Comparison of ENCODE assay signal across 10 cellular contexts in genomic region chr3:159865042-159865579, GRCh38. TPM values are rescaled to one million over a fixed set of nuclear protein-coding genes. Genes with fewer than 3 reads are reported as not detected.
DNase-seq lines count a peak whose midpoint lies in the region; ATAC-seq and TF ChIP-seq lines count a peak whose summit lies in the region.
"Had no signal": no experiment of that assay in that cellular context is flagged by ENCODE, and none has a peak within 500 bp of the region (broad histone marks: within the 10 kb centered on the region; RNA-seq: fewer than 3 reads in every experiment).

No MANE protein-coding gene starts in this region.

- POLR2A ChIA-PET in PC-3 (lab: Charles Lee; ENCODE audit: unreplicated experiment): no interaction called here

- H3K9me3 ChIP-seq in PC-3 (ENCODE audit: low read length) (peaks cover 5% of the 10 kb centered on the region; the same call in 1 of the 2 replicates), gastrocnemius medialis (no peaks in the 10 kb centered on the region), colonic mucosa (no peaks in the 10 kb centered on the region)

- no peak for TF ChIP-seq POLR2A in gastrocnemius medialis (IDR thresholded peaks at IDR 0.05)

- H3K36me3 ChIP-seq in PC-3 (ENCODE audit: low read depth, low read length) (peaks cover 28% of the 10 kb centered on the region), gastrocnemius medialis (peaks cover 0 to 19% of the 10 kb centered on the region in 2 donors), colonic mucosa (no peaks in the 10 kb centered on the region)

- in situ Hi-C loops in gastrocnemius medialis (cut with MboI; ENCODE audit: low sequenced_read_pairs in 4 of 4): no loop called here

- H2AFZ ChIP-seq in PC-3 (ENCODE audit: low read length): no peak overlapping the region

- CTCF ChIA-PET in PC-3 (lab: Charles Lee): no interaction called here

- DNase-seq in EH (ENCODE audit: low read depth): peak; percentile 88
- DNase-seq in PC-3: peak; percentile 57
- peak; percentile 66 for DNase-seq in fibroblast of mammary gland (ENCODE audit: low read depth)
- DNase-seq in gastrocnemius medialis: no peak
- no peak for DNase-seq in colonic mucosa
- DNase-seq in ecto neural progenitor cell (ENCODE audit: low spot score): no peak
- DNase-seq: hippocampal formation had no signal

- peak overlapping the region; percentile 32; the same call in 1 of the 2 replicates for H3K4me2 ChIP-seq in PC-3 (ENCODE audit: low read length)
- H3K4me2 ChIP-seq: smooth muscle cell had no signal

- peaks cover 50% of the 10 kb centered on the region for H3K79me2 ChIP-seq in PC-3 (ENCODE audit: low read length)

- ATAC-seq in PC-3: peak; percentile 79
- ATAC-seq in gastrocnemius medialis: peak in 1 of 2 donors; percentile 47
- ATAC-seq in GM19463 (IDR thresholded peaks at IDR 0.05; ENCODE audit: unreplicated experiment): no peak
- ATAC-seq in GM18520 (IDR thresholded peaks at IDR 0.05; ENCODE audit: unreplicated experiment): no peak

- TF ChIP-seq CTCF in PC-3 (conservative IDR thresholded peaks at IDR 0.05; ENCODE audit: low read depth, low read length) (no peak), fibroblast of mammary gland (conservative IDR thresholded peaks at IDR 0.05; ENCODE audit: control insufficient read depth, insufficient read depth, low read depth, low read length) (no peak), gastrocnemius medialis (IDR thresholded peaks at IDR 0.05 in 4 of 5, conservative IDR thresholded peaks at IDR 0.05 in 1 of 5) (no peak), colonic mucosa (IDR thresholded peaks at IDR 0.05) (no peak)

- intact Hi-C loops in PC-3 (cut with micrococcal nuclease) (no loop called here), gastrocnemius medialis (cut with DNase I; ENCODE audit: low total_unique reads) (no loop called here), colonic mucosa (cut with DNase I) (no loop called here)

- H3K4me3 ChIP-seq in PC-3 (ENCODE audit: low read length) (no peak overlapping the region), fibroblast of mammary gland (ENCODE audit: control insufficient read depth, low read depth, low read length) (no peak overlapping the region), gastrocnemius medialis (peak overlapping the region in 2 of 4 donors; percentile 1 to 18), colonic mucosa (no peak overlapping the region)
- H3K4me3 ChIP-seq: smooth muscle cell had no signal

- H4K20me1 ChIP-seq in PC-3 (ENCODE audit: low read length): no peaks in the 10 kb centered on the region

- H3F3A ChIP-seq in PC-3 (ENCODE audit: low read length, unreplicated experiment): no peaks in the 10 kb centered on the region

- no peaks in the 10 kb centered on the region for H3K27me3 ChIP-seq in PC-3 (ENCODE audit: low read length)
- H3K27me3 ChIP-seq in gastrocnemius medialis: no peaks in the 10 kb centered on the region
- H3K27me3 ChIP-seq in colonic mucosa: no peaks in the 10 kb centered on the region

- peak overlapping the region; percentile 15; the same call in 1 of the 2 replicates for H3K27ac ChIP-seq in PC-3 (ENCODE audit: low read length)
- H3K27ac ChIP-seq in gastrocnemius medialis: peak overlapping the region; percentile 64 to 97 (median 92)
- H3K27ac ChIP-seq in colonic mucosa: no peak overlapping the region

- BruUV-seq in PC-3 (replicated peaks; lab: Mats Ljungman, UMichigan): no TSS peak

- no peaks in the 10 kb centered on the region for H3K9me2 ChIP-seq in PC-3 (replicated peaks; ENCODE audit: low read length)

- H3K9ac ChIP-seq in PC-3 (ENCODE audit: low read length): no peak overlapping the region
- no peak overlapping the region for H3K9ac ChIP-seq in colonic mucosa (ENCODE audit: low read depth in 2 of 2, low read length in 2 of 2)

- H3K4me1 ChIP-seq in PC-3 (ENCODE audit: insufficient read depth, low read length): peaks cover 19% of the 10 kb centered on the region
- H3K4me1 ChIP-seq in gastrocnemius medialis: peaks cover 80 to 82% of the 10 kb centered on the region in 2 donors
- H3K4me1 ChIP-seq in colonic mucosa: no peaks in the 10 kb centered on the region

RNA-seq across cellular contexts. Expression of gene SCHIP1, which starts 25.4 kb away (rescaled TPM):
- 1.0 and 2.1 TPM in 2 replicates for total RNA-seq in PC-3 (2014; rRNA removed)
- 100 to 1,000 TPM in 1 of 4 donors, 10 to 100 TPM in 3; 36.8 to 325 (median 85.6) TPM for total RNA-seq in gastrocnemius medialis
- 1 to 10 TPM in 1 of 2 donors, under 1 TPM in 1; 0.35 to 2.5 TPM for total RNA-seq in colonic mucosa

Comparison
In these comparisons a context has a peak if more than half of its experiments do, and no peak if none do; other contexts are left out.
1. DNase-seq: peak in EH (single experiment), PC-3 (single experiment) and fibroblast of mammary gland (single experiment); none in gastrocnemius medialis (0 of 2), colonic mucosa (single experiment) and ecto neural progenitor cell (single experiment).
2. RNA of gene SCHIP1, which starts 25.4 kb away (total RNA-seq): 36.8 to 325 TPM in gastrocnemius medialis; 0.35 to 2.5 TPM in colonic mucosa and 1.0 to 2.1 TPM in PC-3; every median in the first group is over 10 times any median in the second.